ENCODE assay signal across 18 cellular contexts in genomic region chr1:30335389-30335996, GRCh38.
DNase-seq lines count a peak whose midpoint lies in the region; TF ChIP-seq lines count a peak whose summit lies in the region.
"Had no signal": no experiment of that assay in that cellular context is flagged by ENCODE, and none has a peak within 500 bp of the region (broad histone marks: within the 10 kb centered on the region; RNA-seq: fewer than 3 reads in every experiment).

No MANE protein-coding gene starts in this region.

- H3K9me3 Mint-ChIP-seq in progenitor cell of endocrine pancreas (ENCODE audit: low read depth): no peaks in the 10 kb centered on the region
- H3K9me3 Mint-ChIP-seq: IgD-negative memory B cell had no signal

- WGBS in thyroid gland, 2 donors: 83 to 93% methylated on average over 3 of the region's 3 CpGs

- peaks cover 5% of the 10 kb centered on the region for H3K27me3 Mint-ChIP-seq in progenitor cell of endocrine pancreas
- H3K27me3 Mint-ChIP-seq: IgD-negative memory B cell had no signal

- intact Hi-C loops in thyroid gland (cut with DNase I): no loop called here

- H3K27ac Mint-ChIP-seq in progenitor cell of endocrine pancreas: peak overlapping the region; percentile 12
- H3K27ac Mint-ChIP-seq: B cell, CD14-positive monocyte, IgD-negative memory B cell had no signal

- H3K4me1 ChIP-seq in thyroid gland: no peaks in the 10 kb centered on the region
- H3K4me1 ChIP-seq: A549 had no signal

- no peaks in the 10 kb centered on the region for H3K36me3 Mint-ChIP-seq in progenitor cell of endocrine pancreas (ENCODE audit: insufficient read depth)
- H3K36me3 Mint-ChIP-seq: CD14-positive monocyte, IgD-negative memory B cell had no signal

- H3K9me3 ChIP-seq in MG63: no peaks in the 10 kb centered on the region
- no peaks in the 10 kb centered on the region for H3K9me3 ChIP-seq in thyroid gland
- H3K9me3 ChIP-seq: A549 had no signal

- H3K4me1 Mint-ChIP-seq in progenitor cell of endocrine pancreas (ENCODE audit: low read depth): no peaks in the 10 kb centered on the region
- H3K4me1 Mint-ChIP-seq: B cell, CD14-positive monocyte, IgD-negative memory B cell had no signal

- TF ChIP-seq POLR2A in thyroid gland (IDR thresholded peaks at IDR 0.05): no peak

- TF ChIP-seq CTCF in progenitor cell of endocrine pancreas (IDR thresholded peaks at IDR 0.05; ENCODE audit: unreplicated experiment) (no peak), thyroid gland (IDR thresholded peaks at IDR 0.05) (no peak)

- H3K27me3 ChIP-seq in MG63 (no peaks in the 10 kb centered on the region), thyroid gland (no peaks in the 10 kb centered on the region)

- no peak overlapping the region for H3K4me3 ChIP-seq in MG63
- no peak overlapping the region for H3K4me3 ChIP-seq in thyroid gland (replicated peaks in 1 of 3)
- H3K4me3 ChIP-seq: A549 had no signal

- H3K27ac ChIP-seq in thyroid gland: no peak overlapping the region
- H3K27ac ChIP-seq: A549 had no signal

- no peaks in the 10 kb centered on the region for H3K36me3 ChIP-seq in MG63
- no peaks in the 10 kb centered on the region for H3K36me3 ChIP-seq in thyroid gland

- DNase-seq in Daoy (ENCODE audit: low read depth): peak; percentile 36
- peak; percentile 26 for DNase-seq in MG63
- DNase-seq in kidney tubule cell (ENCODE audit: low spot score): peak; percentile 19
- DNase-seq in progenitor cell of endocrine pancreas (ENCODE audit: low spot score, unreplicated experiment): no peak
- DNase-seq in NCI-H82 treated with DMSO at 0.1 percent for 48 hours (lab: John Stamatoyannopoulos, UW; ENCODE audit: unreplicated experiment): no peak
- no peak for DNase-seq in activated naive CD4-positive, alpha-beta T cell treated with Interleukin-2 at 50 U/mL for 16 hours
- DNase-seq in SIG-M5 (lab: John Stamatoyannopoulos, UW): no peak
- DNase-seq in thyroid gland: no peak
- DNase-seq: NCI-H1092, NCI-H1436, NCI-H187 treated with DMSO at 0.1 percent for 48 hours, NCI-H2107, NCI-H510A treated with DMSO at 0.1 percent for 48 hours, NCI-H748 treated with DMSO at 0.1 percent for 48 hours had no signal

- H3K4me3 Mint-ChIP-seq in progenitor cell of endocrine pancreas (ENCODE audit: low read depth): no peak overlapping the region
- H3K4me3 Mint-ChIP-seq: B cell, CD14-positive monocyte, IgD-negative memory B cell had no signal

Comparison
In these comparisons a context has a peak if more than half of its experiments do, and no peak if none do; other contexts are left out.
1. DNase-seq: peak in Daoy (single experiment), MG63 (single experiment) and kidney tubule cell (single experiment); none in progenitor cell of endocrine pancreas (single experiment), NCI-H82 treated with DMSO at 0.1 percent for 48 hours (single experiment), activated naive CD4-positive, alpha-beta T cell treated with Interleukin-2 at 50 U/mL for 16 hours (single experiment), SIG-M5 (single experiment) and thyroid gland (0 of 2).